1 cellular context compared by ENCODE assay signal in the genomic region with DNA sequence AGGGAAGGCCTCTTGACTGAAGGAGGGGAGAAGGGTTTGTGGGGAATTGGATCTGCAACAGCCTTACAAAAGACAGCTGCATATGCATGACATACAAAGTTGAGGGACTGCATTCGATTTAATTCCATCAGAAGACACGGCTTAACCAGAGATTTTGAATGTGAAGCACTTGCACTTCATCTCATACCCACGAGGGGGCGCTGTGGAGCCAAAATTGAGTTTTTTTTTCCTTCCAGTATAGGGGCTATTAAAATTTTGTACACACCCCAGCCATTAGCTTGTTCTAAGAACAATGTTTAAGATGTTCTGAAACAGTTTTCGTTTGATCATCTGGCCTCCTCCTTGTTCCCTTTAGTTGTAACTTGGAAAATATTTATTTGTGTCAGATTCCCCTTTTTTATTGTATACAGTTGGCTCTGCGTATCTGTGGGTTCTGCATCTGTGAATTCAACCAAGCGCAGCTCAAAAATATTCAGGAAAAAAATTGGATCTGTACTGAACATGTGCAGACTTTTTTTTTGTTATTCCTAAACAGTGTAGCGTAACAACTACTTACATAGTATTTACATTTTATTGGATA.
TF ChIP-seq lines count a peak whose summit lies in the region.

No MANE protein-coding gene starts in this region.

TF ChIP-seq in K562, 482 proteins besides CTCF, POLR2A, EP300 and RAD21 (continues in another document):
- TF ChIP-seq CTCFL (IDR thresholded peaks at IDR 0.05; ENCODE audit: borderline replicate concordance, insufficient read depth, low read depth, low read length, poor library complexity, severe bottlenecking) (peak; percentile 59), MAFG (tag; conservative IDR thresholded peaks at IDR 0.05) (0 out of 2 replicates have a peak, but pooled peaks have one; percentile 3), ELF4 (CRISPR knock-in tag; IDR thresholded peaks at IDR 0.05) (0 out of 2 replicates have a peak, but pooled peaks have one; percentile 24), KLF16 (IDR thresholded peaks at IDR 0.05) (peak; percentile 50), ZNF586 (CRISPR knock-in tag; conservative IDR thresholded peaks at IDR 0.05) (no peak), HMG20B (CRISPR knock-in tag; IDR thresholded peaks at IDR 0.05) (no peak), BRF1 (IDR thresholded peaks at IDR 0.05; ENCODE audit: borderline replicate concordance, extremely low read depth, insufficient read length) (no peak), SMARCC2 (IDR thresholded peaks at IDR 0.05; ENCODE audit: low read depth) (no peak), ZNF384 (IDR thresholded peaks at IDR 0.05; ENCODE audit: low read depth, low read length) (peak; percentile 95), MEF2A (IDR thresholded peaks at IDR 0.05; ENCODE audit: control insufficient read depth, low read depth, low read length) (no peak), SMAD3 (CRISPR knock-in tag; conservative IDR thresholded peaks at IDR 0.05) (no peak), ZNF239 (CRISPR knock-in tag; IDR thresholded peaks at IDR 0.05) (no peak), MTA2 (IDR thresholded peaks at IDR 0.05; ENCODE audit: low read depth) (no peak), ZNF24 (IDR thresholded peaks at IDR 0.05) (no peak), ARID3A (IDR thresholded peaks at IDR 0.05; ENCODE audit: borderline replicate concordance, low read depth, low read length) (peak; percentile 51; the same call in 1 of the 2 replicates), POLR2G (IDR thresholded peaks at IDR 0.05; ENCODE audit: low read depth, low read length) (no peak), TOE1 (IDR thresholded peaks at IDR 0.05; ENCODE audit: borderline replicate concordance) (no peak), TOE1 (CRISPR knock-in tag; IDR thresholded peaks at IDR 0.05; ENCODE audit: borderline replicate concordance, low read depth) (0 out of 2 replicates have a peak, but pooled peaks have one; percentile 29), GATAD2B (IDR thresholded peaks at IDR 0.05; ENCODE audit: borderline replicate concordance) (no peak), CBX2 (IDR thresholded peaks at IDR 0.05; ENCODE audit: insufficient read depth, low read length, poor library complexity, severe bottlenecking) (no peak), ZNF174 (CRISPR knock-in tag; IDR thresholded peaks at IDR 0.05) (no peak), CBFA2T3 (IDR thresholded peaks at IDR 0.05) (no peak), ATF7 (IDR thresholded peaks at IDR 0.05) (no peak), ZNF133 (CRISPR knock-in tag; IDR thresholded peaks at IDR 0.05) (no peak), ZSCAN29 (IDR thresholded peaks at IDR 0.05) (peak; percentile 86), MNT (conservative IDR thresholded peaks at IDR 0.05) (no peak; a peak in 1 of 4 replicates), MBD2 (IDR thresholded peaks at IDR 0.05; ENCODE audit: borderline replicate concordance, low read depth) (no peak), ZKSCAN8 (CRISPR knock-in tag; IDR thresholded peaks at IDR 0.05) (peak; percentile 69; the same call in 1 of the 2 replicates), ZNF707 (CRISPR knock-in tag; conservative IDR thresholded peaks at IDR 0.05) (no peak), DPF2 (IDR thresholded peaks at IDR 0.05) (0 out of 2 replicates have a peak, but pooled peaks have one; percentile 33), SMC3 (conservative IDR thresholded peaks at IDR 0.05; ENCODE audit: insufficient read depth, low read depth, low read length) (peak; percentile 59; the same call in 1 of the 2 replicates), DDX20 (tag; IDR thresholded peaks at IDR 0.05; ENCODE audit: low read depth) (no peak), CHD7 (IDR thresholded peaks at IDR 0.05; ENCODE audit: low read depth, low read length) (no peak)
- TF ChIP-seq, protein P1, sequence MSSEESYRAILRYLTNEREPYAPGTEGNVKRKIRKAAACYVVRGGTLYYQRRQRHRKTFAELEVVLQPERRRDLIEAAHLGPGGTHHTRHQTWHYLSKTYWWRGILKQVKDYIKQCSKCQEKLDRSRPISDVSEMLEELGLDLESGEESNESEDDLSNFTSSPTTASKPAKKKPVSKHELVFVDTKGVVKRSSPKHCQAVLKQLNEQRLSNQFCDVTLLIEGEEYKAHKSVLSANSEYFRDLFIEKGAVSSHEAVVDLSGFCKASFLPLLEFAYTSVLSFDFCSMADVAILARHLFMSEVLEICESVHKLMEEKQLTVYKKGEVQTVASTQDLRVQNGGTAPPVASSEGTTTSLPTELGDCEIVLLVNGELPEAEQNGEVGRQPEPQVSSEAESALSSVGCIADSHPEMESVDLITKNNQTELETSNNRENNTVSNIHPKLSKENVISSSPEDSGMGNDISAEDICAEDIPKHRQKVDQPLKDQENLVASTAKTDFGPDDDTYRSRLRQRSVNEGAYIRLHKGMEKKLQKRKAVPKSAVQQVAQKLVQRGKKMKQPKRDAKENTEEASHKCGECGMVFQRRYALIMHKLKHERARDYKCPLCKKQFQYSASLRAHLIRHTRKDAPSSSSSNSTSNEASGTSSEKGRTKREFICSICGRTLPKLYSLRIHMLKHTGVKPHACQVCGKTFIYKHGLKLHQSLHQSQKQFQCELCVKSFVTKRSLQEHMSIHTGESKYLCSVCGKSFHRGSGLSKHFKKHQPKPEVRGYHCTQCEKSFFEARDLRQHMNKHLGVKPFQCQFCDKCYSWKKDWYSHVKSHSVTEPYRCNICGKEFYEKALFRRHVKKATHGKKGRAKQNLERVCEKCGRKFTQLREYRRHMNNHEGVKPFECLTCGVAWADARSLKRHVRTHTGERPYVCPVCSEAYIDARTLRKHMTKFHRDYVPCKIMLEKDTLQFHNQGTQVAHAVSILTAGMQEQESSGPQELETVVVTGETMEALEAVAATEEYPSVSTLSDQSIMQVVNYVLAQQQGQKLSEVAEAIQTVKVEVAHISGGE (CRISPR knock-in tag; IDR thresholded peaks at IDR 0.05) = no peak
- TF ChIP-seq, protein P2, sequence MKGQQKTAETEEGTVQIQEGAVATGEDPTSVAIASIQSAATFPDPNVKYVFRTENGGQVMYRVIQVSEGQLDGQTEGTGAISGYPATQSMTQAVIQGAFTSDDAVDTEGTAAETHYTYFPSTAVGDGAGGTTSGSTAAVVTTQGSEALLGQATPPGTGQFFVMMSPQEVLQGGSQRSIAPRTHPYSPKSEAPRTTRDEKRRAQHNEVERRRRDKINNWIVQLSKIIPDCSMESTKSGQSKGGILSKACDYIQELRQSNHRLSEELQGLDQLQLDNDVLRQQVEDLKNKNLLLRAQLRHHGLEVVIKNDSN (CRISPR knock-in tag; IDR thresholded peaks at IDR 0.05) = no peak
